ENCODE assay signal across 8 cellular contexts in the genomic region with DNA sequence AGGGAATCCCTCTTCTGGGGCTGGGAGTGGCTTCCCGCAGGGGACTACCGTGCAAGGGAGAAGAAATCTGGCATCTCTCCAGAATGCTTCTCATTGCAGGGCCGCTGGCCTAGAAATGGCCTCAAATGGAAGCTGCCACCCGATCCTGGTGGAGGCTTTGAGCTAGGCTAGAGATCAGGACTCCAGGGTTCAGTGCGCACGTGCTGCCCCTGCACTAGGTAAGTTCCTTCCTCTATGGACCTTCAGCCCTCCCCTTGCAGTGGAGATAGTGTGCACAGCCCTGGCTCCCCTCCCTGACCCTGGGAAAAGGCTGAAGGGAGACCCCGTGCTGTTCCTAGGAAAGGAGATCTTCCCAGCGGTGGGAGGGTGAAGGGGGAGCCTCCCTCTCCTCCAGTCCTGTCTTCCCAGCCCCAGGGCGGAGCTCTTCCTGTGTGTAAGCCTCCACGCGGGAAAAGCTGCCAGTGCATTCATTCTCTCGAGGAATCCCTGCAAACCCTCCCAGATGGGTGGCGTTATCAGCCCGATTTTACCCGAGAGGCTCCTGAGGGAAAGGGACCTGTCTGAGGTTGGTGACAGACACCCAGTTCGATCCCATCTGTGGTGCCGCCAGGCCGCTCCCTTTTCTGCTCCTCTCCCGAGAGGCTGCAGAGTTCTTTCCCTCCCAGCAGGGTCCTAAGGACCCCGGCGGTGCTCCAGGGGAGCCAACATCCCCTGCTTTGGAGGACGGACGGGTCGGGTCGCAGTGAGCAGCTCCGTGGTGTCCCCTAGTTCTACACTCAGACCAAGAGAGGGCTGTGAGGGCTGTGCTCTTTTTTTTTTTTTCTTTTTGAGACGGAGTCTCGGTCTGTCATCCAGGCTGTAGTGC. TPM values are rescaled to one million over a fixed set of nuclear protein-coding genes. Genes with fewer than 3 reads are reported as not detected.
DNase-seq lines count a peak whose midpoint lies in the region; ATAC-seq and TF ChIP-seq lines count a peak whose summit lies in the region.

No MANE protein-coding gene starts in this region.

- H3K9me3 ChIP-seq in mucosa of descending colon, result no peaks in the 10 kb centered on the region

- H3K27ac Mint-ChIP-seq in MCF 10A (ENCODE audit: low read depth, unreplicated experiment), result peak overlapping the region; percentile 46

- peaks cover 20% of the 10 kb centered on the region for H3K4me1 ChIP-seq in mucosa of descending colon (ENCODE audit: low read depth)

- peaks cover 6% of the 10 kb centered on the region for H3K4me1 Mint-ChIP-seq in MCF 10A (ENCODE audit: insufficient read depth, unreplicated experiment)

- intact Hi-C loops in MCF 10A (cut with micrococcal nuclease), result loop anchor here (10.0 kb wide), 1 partner anchor 54 kb away; no protein-coding TSS in a partner anchor
- intact Hi-C loops in mucosa of descending colon (cut with DNase I, micrococcal nuclease), result no loop called here

- POLR2A ChIA-PET in MCF 10A (lab: Yijun Ruan, JAX), result interaction anchor here (0.6 to 1.6 kb wide), 5 partner anchors 9 to 136 kb away, joined by 3 to 8 read pairs (median 4); a partner anchor contains a TSS

- no peaks in the 10 kb centered on the region for H3K36me3 ChIP-seq in mucosa of descending colon (ENCODE audit: low read depth)

- H3K9me3 Mint-ChIP-seq in MCF 10A (ENCODE audit: unreplicated experiment), result no peaks in the 10 kb centered on the region

- BruUV-seq in MCF 10A (replicated peaks; lab: Mats Ljungman, UMichigan), result no TSS peak

- H3K36me3 Mint-ChIP-seq in MCF 10A (ENCODE audit: insufficient read depth, unreplicated experiment), result no peaks in the 10 kb centered on the region

- peaks cover 24% of the 10 kb centered on the region for H3K27me3 Mint-ChIP-seq in MCF 10A (ENCODE audit: insufficient read depth, unreplicated experiment)

- no peak for ATAC-seq in mucosa of descending colon

- H3K4me3 Mint-ChIP-seq in MCF 10A (ENCODE audit: unreplicated experiment), result peak overlapping the region; percentile 66

- TF ChIP-seq CTCF in MCF 10A (IDR thresholded peaks at IDR 0.05; ENCODE audit: unreplicated experiment) (no peak), mucosa of descending colon (IDR thresholded peaks at IDR 0.05) (no peak)

- H3K4me3 ChIP-seq in mucosa of descending colon, result no peak overlapping the region

- CTCF ChIA-PET in MCF 10A (lab: Yijun Ruan, JAX), result interaction anchor here (0.6 to 1.9 kb wide), 20 partner anchors 9 to 1260 kb away, joined by 3 to 12 read pairs (median 4); a partner anchor contains a TSS

- DNase-seq in ELF-1 (ENCODE audit: low read depth, low spot score) (peak; percentile 60), NCI-H2107 treated with DMSO at 0.1 percent for 48 hours (lab: John Stamatoyannopoulos, UW; ENCODE audit: unreplicated experiment) (peak; percentile 54), MCF 10A (ENCODE audit: unreplicated experiment) (no peak), myocyte (ENCODE audit: low read depth) (peak; percentile 37), GOT3 (lab: John Stamatoyannopoulos, UW) (no peak), mucosa of descending colon (no peak), NCI-H187 treated with DMSO at 0.1 percent for 48 hours (lab: John Stamatoyannopoulos, UW) (no peak)
- DNase-seq in NK-92 treated with Interleukin-12 subunit alpha and Interleukin-12 subunit beta, amount 100 ng/mL, for 24 hours (lab: John Stamatoyannopoulos, UW), result no peak

RNA-seq across cellular contexts. Expression of a gene that starts 1.4 kb away (rescaled TPM):
- total RNA-seq in MCF 10A (2022) (2.3 and 4.1 TPM in 2 replicates), myocyte (43.6 and 52.0 TPM in 2 replicates), mucosa of descending colon (10 to 100 TPM in 2 of 3 donors, 1 to 10 TPM in 1; 4.1 to 20.9 (median 11.5) TPM)
- polyA plus RNA-seq in myocyte (2012), result 232 TPM

RNA-seq across cellular contexts. Expression of a gene that starts 36.5 kb away (rescaled TPM):
- 34.4 and 37.3 TPM in 2 replicates for total RNA-seq in MCF 10A (2022)
- total RNA-seq in myocyte, result 16.0 and 18.6 TPM in 2 replicates
- polyA plus RNA-seq in myocyte (2012), result 21.3 TPM
- total RNA-seq in mucosa of descending colon, result 10 to 100 TPM; 17.1 to 26.1 (median 19.4) TPM

RNA-seq across cellular contexts. Expression of a gene that starts 48.1 kb away (rescaled TPM):
- total RNA-seq in MCF 10A (2022) (56.8 and 57.7 TPM in 2 replicates), myocyte (43.5 and 51.2 TPM in 2 replicates), mucosa of descending colon (10 to 100 TPM; 49.3 to 57.9 (median 51.8) TPM)
- polyA plus RNA-seq in myocyte (2012), result 69.1 TPM

Comparison
In these comparisons a context has a peak if more than half of its experiments do, and no peak if none do; other contexts are left out.
1. DNase-seq: peak in ELF-1 (single experiment), NCI-H2107 treated with DMSO at 0.1 percent for 48 hours (single experiment) and myocyte (single experiment); none in MCF 10A (single experiment), NK-92 treated with Interleukin-12 subunit alpha and Interleukin-12 subunit beta, amount 100 ng/mL, for 24 hours (single experiment), GOT3 (single experiment), mucosa of descending colon (0 of 3) and NCI-H187 treated with DMSO at 0.1 percent for 48 hours (single experiment).